In the genomic region with DNA sequence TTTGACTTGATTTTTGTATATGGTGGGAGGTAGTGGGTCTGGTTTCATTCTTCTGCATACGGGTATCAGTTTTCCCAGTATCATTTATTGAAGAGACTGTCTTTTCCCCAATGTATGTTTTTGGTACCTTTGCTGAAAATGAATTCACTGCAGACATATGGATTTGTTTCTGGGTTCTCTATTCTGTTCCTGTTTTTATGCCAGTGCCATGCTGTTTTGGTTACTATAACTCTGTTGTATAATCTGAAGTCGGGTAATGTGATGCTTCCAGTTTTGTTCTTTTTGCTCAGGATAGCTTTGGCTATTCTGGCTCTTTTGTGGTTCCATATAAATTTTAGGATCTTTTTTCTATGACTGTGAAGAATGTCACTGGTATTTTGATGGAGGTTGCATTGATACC, we compare ENCODE assay signal across 1 cellular context.
TF ChIP-seq lines count a peak whose summit lies in the region.

No MANE protein-coding gene starts in this region.

TF ChIP-seq in GM12878, 131 proteins besides CTCF, POLR2A, EP300 and RAD21:
- no peak for TF ChIP-seq CBX3 (IDR thresholded peaks at IDR 0.05; ENCODE audit: borderline replicate concordance, low read depth)
- no peak for TF ChIP-seq NR2C1 (IDR thresholded peaks at IDR 0.05)
- no peak for TF ChIP-seq NFYA (IDR thresholded peaks at IDR 0.05; ENCODE audit: borderline replicate concordance, low read depth, low read length)
- TF ChIP-seq, protein P1, sequence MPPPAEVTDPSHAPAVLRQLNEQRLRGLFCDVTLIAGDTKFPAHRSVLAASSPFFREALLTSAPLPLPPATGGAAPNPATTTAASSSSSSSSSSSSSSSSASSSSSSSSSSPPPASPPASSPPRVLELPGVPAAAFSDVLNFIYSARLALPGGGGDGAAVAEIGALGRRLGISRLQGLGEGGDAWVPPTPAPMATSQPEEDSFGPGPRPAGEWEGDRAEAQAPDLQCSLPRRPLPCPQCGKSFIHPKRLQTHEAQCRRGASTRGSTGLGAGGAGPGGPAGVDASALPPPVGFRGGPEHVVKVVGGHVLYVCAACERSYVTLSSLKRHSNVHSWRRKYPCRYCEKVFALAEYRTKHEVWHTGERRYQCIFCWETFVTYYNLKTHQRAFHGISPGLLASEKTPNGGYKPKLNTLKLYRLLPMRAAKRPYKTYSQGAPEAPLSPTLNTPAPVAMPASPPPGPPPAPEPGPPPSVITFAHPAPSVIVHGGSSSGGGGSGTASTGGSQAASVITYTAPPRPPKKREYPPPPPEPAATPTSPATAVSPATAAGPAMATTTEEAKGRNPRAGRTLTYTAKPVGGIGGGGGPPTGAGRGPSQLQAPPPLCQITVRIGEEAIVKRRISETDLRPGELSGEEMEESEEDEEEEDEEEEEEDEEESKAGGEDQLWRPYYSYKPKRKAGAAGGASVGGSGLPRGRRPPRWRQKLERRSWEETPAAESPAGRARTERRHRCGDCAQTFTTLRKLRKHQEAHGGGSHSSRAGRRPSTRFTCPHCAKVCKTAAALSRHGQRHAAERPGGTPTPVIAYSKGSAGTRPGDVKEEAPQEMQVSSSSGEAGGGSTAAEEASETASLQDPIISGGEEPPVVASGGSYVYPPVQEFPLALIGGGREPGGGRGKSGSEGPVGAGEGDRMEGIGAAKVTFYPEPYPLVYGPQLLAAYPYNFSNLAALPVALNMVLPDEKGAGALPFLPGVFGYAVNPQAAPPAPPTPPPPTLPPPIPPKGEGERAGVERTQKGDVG (CRISPR knock-in tag; IDR thresholded peaks at IDR 0.05) = no peak
- TF ChIP-seq, protein P2, sequence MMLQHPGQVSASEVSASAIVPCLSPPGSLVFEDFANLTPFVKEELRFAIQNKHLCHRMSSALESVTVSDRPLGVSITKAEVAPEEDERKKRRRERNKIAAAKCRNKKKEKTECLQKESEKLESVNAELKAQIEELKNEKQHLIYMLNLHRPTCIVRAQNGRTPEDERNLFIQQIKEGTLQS (IDR thresholded peaks at IDR 0.05; ENCODE audit: borderline replicate concordance, extremely low read depth, low read depth, low read length) = no peak
- no peak for TF ChIP-seq TCF7 (IDR thresholded peaks at IDR 0.05; ENCODE audit: borderline replicate concordance)
- TF ChIP-seq ZNF217 (IDR thresholded peaks at IDR 0.05) = no peak
- no peak for TF ChIP-seq FOXK2 (IDR thresholded peaks at IDR 0.05)
- TF ChIP-seq HDAC6 (IDR thresholded peaks at IDR 0.05; ENCODE audit: unreplicated experiment) = no peak
- TF ChIP-seq FOS (IDR thresholded peaks at IDR 0.05; ENCODE audit: borderline replicate concordance, extremely low read depth, insufficient read length) = no peak
- no peak for TF ChIP-seq ZNF24 (IDR thresholded peaks at IDR 0.05)
- no peak for TF ChIP-seq PML (IDR thresholded peaks at IDR 0.05; ENCODE audit: low read length)
